Comparison of ENCODE assay signal across 12 cellular contexts in the genomic region with DNA sequence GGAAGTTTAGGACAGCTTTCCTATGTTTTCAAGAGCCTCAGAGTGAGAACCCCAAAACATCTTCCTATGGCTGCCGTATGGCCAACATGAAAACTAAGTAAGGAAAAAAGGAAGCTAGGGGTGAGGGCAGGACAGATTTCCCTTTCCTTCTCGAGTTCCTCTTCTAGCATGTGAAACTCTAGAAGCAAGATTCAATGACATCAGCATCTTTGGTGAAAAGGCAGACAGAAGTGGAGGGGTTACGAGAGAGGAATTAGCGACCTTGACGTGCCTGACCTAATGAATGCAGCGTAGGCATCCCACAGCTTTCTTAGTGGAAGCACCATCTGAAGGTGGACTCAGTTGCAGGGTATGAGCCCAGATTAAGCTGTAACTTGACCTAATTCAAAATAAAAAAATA. TPM values are rescaled to one million over a fixed set of nuclear protein-coding genes. Genes with fewer than 3 reads are reported as not detected.
DNase-seq lines count a peak whose midpoint lies in the region; ATAC-seq and TF ChIP-seq lines count a peak whose summit lies in the region.
"Had no signal": no experiment of that assay in that cellular context is flagged by ENCODE, and none has a peak within 500 bp of the region (broad histone marks: within the 10 kb centered on the region; RNA-seq: fewer than 3 reads in every experiment).

No MANE protein-coding gene starts in this region.

- no peak overlapping the region for H4K91ac ChIP-seq in neuronal stem cell (ENCODE audit: low read depth, low read length, poor library complexity)

- H2BK5ac ChIP-seq in neuronal stem cell (ENCODE audit: low read length): no peak overlapping the region

- H2AFZ ChIP-seq in neuronal stem cell (ENCODE audit: low read length): no peak overlapping the region

- no peak overlapping the region for H2BK15ac ChIP-seq in neuronal stem cell (ENCODE audit: low read length)

- H2BK12ac ChIP-seq in neuronal stem cell (ENCODE audit: low read length): no peak overlapping the region

- POLR2A ChIA-PET in activated B cell treated with CpG ODN at 0.5 μM for 24 hours (lab: Charles Lee): interaction anchor here (0.7 to 2.4 kb wide), 10 partner anchors 12 to 135 kb away, joined by 3 to 8 read pairs (median 4); no protein-coding TSS in a partner anchor
- POLR2A ChIA-PET in naive thymus-derived CD4-positive, alpha-beta T cell (lab: Charles Lee): interaction anchor here (1.2 kb wide), 1 partner anchor 31 kb away, joined by 3 read pairs; no protein-coding TSS in a partner anchor

- no peak overlapping the region for H2AK5ac ChIP-seq in neuronal stem cell (ENCODE audit: low read depth, low read length)

- intact Hi-C loops in activated B cell treated with CpG ODN at 0.5 μM for 24 hours (cut with micrococcal nuclease): no loop called here
- intact Hi-C loops in naive thymus-derived CD4-positive, alpha-beta T cell (cut with micrococcal nuclease): no loop called here

- H3K4me3 ChIP-seq in naive thymus-derived CD4-positive, alpha-beta T cell (ENCODE audit: low read length): no peak overlapping the region
- no peak overlapping the region for H3K4me3 ChIP-seq in neuronal stem cell (ENCODE audit: low read length in 2 of 2)

- H3K9me3 ChIP-seq in naive thymus-derived CD4-positive, alpha-beta T cell (ENCODE audit: control insufficient read depth in 2 of 3, low read length in 3 of 3): no peaks in the 10 kb centered on the region
- H3K9me3 ChIP-seq in neuronal stem cell (replicated peaks in 1 of 2; ENCODE audit: control insufficient read depth in 2 of 2, insufficient read depth in 1 of 2, low read depth in 1 of 2, low read length in 2 of 2): no peaks in the 10 kb centered on the region

- H3K79me1 ChIP-seq in neuronal stem cell (ENCODE audit: low read depth, low read length): no peaks in the 10 kb centered on the region

- peak overlapping the region; percentile 50 for H3K4me3 Mint-ChIP-seq in activated B cell treated with CpG ODN at 0.5 μM for 24 hours
- no peak overlapping the region for H3K4me3 Mint-ChIP-seq in naive thymus-derived CD4-positive, alpha-beta T cell
- H3K4me3 Mint-ChIP-seq: HFFc6, nephron had no signal

- H3K36me3 Mint-ChIP-seq in activated B cell treated with CpG ODN at 0.5 μM for 24 hours (ENCODE audit: low read depth): no peaks in the 10 kb centered on the region
- peaks cover 0 to 4% (median 0%) of the 10 kb centered on the region in 5 donors for H3K36me3 Mint-ChIP-seq in naive thymus-derived CD4-positive, alpha-beta T cell

- CTCF ChIA-PET in activated B cell treated with CpG ODN at 0.5 μM for 24 hours (lab: Charles Lee): interaction anchor here (0.9 to 1.4 kb wide), 3 partner anchors 13 to 136 kb away, joined by 3 to 4 read pairs (median 4); no protein-coding TSS in a partner anchor
- CTCF ChIA-PET in naive thymus-derived CD4-positive, alpha-beta T cell (lab: Charles Lee): interaction anchor here (0.6 kb wide), 1 partner anchor 128 kb away, joined by 3 read pairs; no protein-coding TSS in a partner anchor

- H2BK120ac ChIP-seq in neuronal stem cell (ENCODE audit: low read depth, low read length): no peak overlapping the region

- DNase-seq in CD1c-positive myeloid dendritic cell (ENCODE audit: extremely low spot score): peak; percentile 89
- no peak for DNase-seq in activated B cell treated with CpG ODN at 0.5 μM for 24 hours
- DNase-seq in naive thymus-derived CD4-positive, alpha-beta T cell: no peak
- DNase-seq in KG1 (lab: John Stamatoyannopoulos, UW): no peak
- no peak for DNase-seq in stimulated activated CD4-positive, alpha-beta T cell treated with anti-CD3 and anti-CD28 coated beads, Interleukin-4, amount 100 ng/mL, for 4 hours
- no peak for DNase-seq in neuronal stem cell (ENCODE audit: low spot score)
- DNase-seq: activated CD8-positive, alpha-beta memory T cell treated with anti-CD3 and anti-CD28 coated beads, Interleukin-2, amount 50 U/mL, for 48 hours; HFFc6; NCI-H187 treated with DMSO at 0.1 percent for 48 hours had no signal

- no peaks in the 10 kb centered on the region for H3K27me3 ChIP-seq in naive thymus-derived CD4-positive, alpha-beta T cell (ENCODE audit: control insufficient read depth in 2 of 2, insufficient read depth in 2 of 2, low read length in 2 of 2)
- no peaks in the 10 kb centered on the region for H3K27me3 ChIP-seq in neuronal stem cell (ENCODE audit: control insufficient read depth in 3 of 3, insufficient read depth in 3 of 3, low read depth in 1 of 3, low read length in 3 of 3)

- H3K27ac ChIP-seq in naive thymus-derived CD4-positive, alpha-beta T cell (ENCODE audit: low read depth, low read length): no peak overlapping the region
- no peak overlapping the region for H3K27ac ChIP-seq in neuronal stem cell (replicated peaks; ENCODE audit: low read length)

- no peak overlapping the region for H3K4ac ChIP-seq in neuronal stem cell (ENCODE audit: low read length)

- H3K4me2 ChIP-seq in neuronal stem cell (ENCODE audit: insufficient read depth, low read length, poor library complexity, severe bottlenecking): no peak overlapping the region

- no peak overlapping the region for H3K23ac ChIP-seq in neuronal stem cell (ENCODE audit: low read depth, low read length, poor library complexity)

- peaks cover 41% of the 10 kb centered on the region for H3K4me1 Mint-ChIP-seq in activated B cell treated with CpG ODN at 0.5 μM for 24 hours
- H3K4me1 Mint-ChIP-seq in naive thymus-derived CD4-positive, alpha-beta T cell: peaks cover 16 to 41% (median 34%) of the 10 kb centered on the region in 7 donors

- H3K9me3 Mint-ChIP-seq in activated B cell treated with CpG ODN at 0.5 μM for 24 hours: no peaks in the 10 kb centered on the region
- peaks cover 0 to 4% (median 0%) of the 10 kb centered on the region in 11 donors for H3K9me3 Mint-ChIP-seq in naive thymus-derived CD4-positive, alpha-beta T cell
- H3K9me3 Mint-ChIP-seq: HFFc6, nephron had no signal

- no CpG with 5 or more reads among the region's 6 CpGs for WGBS in neuronal stem cell (ENCODE audit: extremely low coverage in 2 of 2, insufficient read length in 2 of 2, insufficient replicate concordance in 1 of 2), 2 donors

- H4K8ac ChIP-seq in neuronal stem cell (ENCODE audit: low read depth, low read length): no peak overlapping the region

- TF ChIP-seq CTCF in activated B cell treated with CpG ODN at 0.5 μM for 24 hours (IDR thresholded peaks at IDR 0.05): no peak

- H3K36me3 ChIP-seq in naive thymus-derived CD4-positive, alpha-beta T cell (ENCODE audit: control insufficient read depth in 2 of 3, insufficient read depth in 3 of 3, low read length in 3 of 3): no peaks in the 10 kb centered on the region
- no peaks in the 10 kb centered on the region for H3K36me3 ChIP-seq in neuronal stem cell (replicated peaks in 1 of 2; ENCODE audit: control insufficient read depth in 2 of 2, insufficient read depth in 2 of 2, low read length in 2 of 2)

- H3K18ac ChIP-seq in neuronal stem cell (ENCODE audit: low read length): no peak overlapping the region

- no peaks in the 10 kb centered on the region for H3K27me3 Mint-ChIP-seq in activated B cell treated with CpG ODN at 0.5 μM for 24 hours
- peaks cover 0 to 14% (median 0%) of the 10 kb centered on the region in 5 donors for H3K27me3 Mint-ChIP-seq in naive thymus-derived CD4-positive, alpha-beta T cell

- no peak overlapping the region for H3K14ac ChIP-seq in neuronal stem cell (ENCODE audit: low read length)

- H3K4me1 ChIP-seq in naive thymus-derived CD4-positive, alpha-beta T cell (ENCODE audit: control insufficient read depth in 2 of 2, insufficient read depth in 2 of 2, low read length in 2 of 2): no peaks in the 10 kb centered on the region
- peaks cover 6 to 12% of the 10 kb centered on the region in 2 donors for H3K4me1 ChIP-seq in neuronal stem cell (ENCODE audit: control insufficient read depth in 2 of 2, insufficient read depth in 1 of 2, low read depth in 1 of 2, low read length in 2 of 2)

- ATAC-seq in HG03378 (IDR thresholded peaks at IDR 0.05; ENCODE audit: unreplicated experiment) (peak; percentile 56), activated B cell treated with CpG ODN at 0.5 μM for 24 hours (ENCODE audit: low read depth) (peak; percentile 83), HG03354 (IDR thresholded peaks at IDR 0.05; ENCODE audit: poor library complexity, severe bottlenecking, unreplicated experiment) (no peak)
- peak; percentile 69 for ATAC-seq in naive thymus-derived CD4-positive, alpha-beta T cell

- H3K27ac Mint-ChIP-seq in activated B cell treated with CpG ODN at 0.5 μM for 24 hours: peak overlapping the region; percentile 50
- H3K27ac Mint-ChIP-seq in naive thymus-derived CD4-positive, alpha-beta T cell: no peak overlapping the region
- H3K27ac Mint-ChIP-seq: HFFc6, nephron had no signal

- H3K9ac ChIP-seq in neuronal stem cell (ENCODE audit: low read depth, low read length, poor library complexity): no peak overlapping the region

RNA-seq across cellular contexts. Expression of gene PELI1, which starts 47.9 kb away (rescaled TPM):
- total RNA-seq in activated B cell treated with CpG ODN at 0.5 μM for 24 hours: 81.4 and 93.1 TPM in 2 replicates
- 100 to 1,000 TPM in 2 of 5 experiments, 10 to 100 TPM in 3; 33.4 to 170 (median 57.2) TPM for total RNA-seq in naive thymus-derived CD4-positive, alpha-beta T cell
- polyA plus RNA-seq in naive thymus-derived CD4-positive, alpha-beta T cell: 10 to 100 TPM; 12.3 to 15.2 TPM
- 28.6 TPM for polyA plus RNA-seq in neuronal stem cell (2013, experiment 1 of 2)
- polyA plus RNA-seq in neuronal stem cell (2013, experiment 2 of 2): 28.9 TPM
